Comparison of ENCODE assay signal across 11 cellular contexts in genomic region chr12:105485321-105485910, GRCh38.
DNase-seq lines count a peak whose midpoint lies in the region; TF ChIP-seq lines count a peak whose summit lies in the region.
"Had no signal": no experiment of that assay in that cellular context is flagged by ENCODE, and none has a peak within 500 bp of the region (broad histone marks: within the 10 kb centered on the region; RNA-seq: fewer than 3 reads in every experiment).

No MANE protein-coding gene starts in this region.

- no peak overlapping the region for H2AK5ac ChIP-seq in mesenchymal stem cell (ENCODE audit: low read length, severe bottlenecking)

- no peak overlapping the region for H3K18ac ChIP-seq in mesenchymal stem cell (ENCODE audit: low read depth in 1 of 2, low read length in 2 of 2)

- WGBS in mesenchymal stem cell = 16% methylated on average over 8 of the region's 8 CpGs

- H3K27me3 ChIP-seq in AG04450 (ENCODE audit: control insufficient read depth, insufficient read depth, low read length) (no peaks in the 10 kb centered on the region), mesenchymal stem cell (ENCODE audit: control insufficient read depth in 1 of 2, insufficient read depth in 1 of 2, low read length in 2 of 2) (no peaks in the 10 kb centered on the region), dorsolateral prefrontal cortex (no peaks in the 10 kb centered on the region)

- H2BK5ac ChIP-seq in mesenchymal stem cell (ENCODE audit: low read depth, low read length, poor library complexity, severe bottlenecking) = no peak overlapping the region

- H2BK120ac ChIP-seq in mesenchymal stem cell (ENCODE audit: low read depth, low read length) = no peak overlapping the region

- H4K91ac ChIP-seq in mesenchymal stem cell (ENCODE audit: low read length) = no peak overlapping the region

- intact Hi-C loops in dorsolateral prefrontal cortex (cut with DNase I) = no loop called here

- H3K9me3 ChIP-seq in AG04450 (ENCODE audit: control insufficient read depth, insufficient read depth, low read length) (no peaks in the 10 kb centered on the region), mesenchymal stem cell (ENCODE audit: control insufficient read depth, low read length) (no peaks in the 10 kb centered on the region)

- H3K79me1 ChIP-seq in mesenchymal stem cell (replicated peaks; ENCODE audit: low read length, poor library complexity, severe bottlenecking) = no peaks in the 10 kb centered on the region

- H2BK12ac ChIP-seq in mesenchymal stem cell (ENCODE audit: low read length in 2 of 2) = no peak overlapping the region

- TF ChIP-seq CTCF in AG04450 (IDR thresholded peaks at IDR 0.05; ENCODE audit: low read depth, low read length) (no peak), fibroblast of the aortic adventitia (IDR thresholded peaks at IDR 0.05; ENCODE audit: insufficient read depth, low read length) (no peak), dorsolateral prefrontal cortex (IDR thresholded peaks at IDR 0.05 in 54 of 56, conservative IDR thresholded peaks at IDR 0.05 in 2 of 56; ENCODE audit: low read depth in 1 of 56, partially characterized antibody in 56 of 56) (no peak)

- H3K4me1 ChIP-seq in mesenchymal stem cell (ENCODE audit: control insufficient read depth, insufficient read depth, low read depth, low read length) = peaks cover 9% of the 10 kb centered on the region

- peak; percentile 20 for DNase-seq in AG04450 (ENCODE audit: low read depth, low spot score)
- peak; percentile 67 for DNase-seq in RPMI7951 (ENCODE audit: low read depth)
- peak; percentile 25 for DNase-seq in fibroblast of the aortic adventitia (ENCODE audit: low read depth)
- DNase-seq in mesenchymal stem cell = peak; percentile 41
- DNase-seq in stimulated activated CD4-positive, alpha-beta T cell treated with anti-CD3 and anti-CD28 coated beads, Interleukin-12 subunit alpha, Interleukin-12 subunit beta, amount 100 ng/mL, for 4 hours = no peak
- DNase-seq in NCI-H748 treated with DMSO at 0.1 percent for 48 hours (lab: John Stamatoyannopoulos, UW) = no peak
- DNase-seq in dorsolateral prefrontal cortex = no peak
- no peak for DNase-seq in activated CD4-positive, CD25-positive, alpha-beta regulatory T cell treated with anti-CD3 and anti-CD28 coated beads, Interleukin-2, amount 50 U/mL, for 72 hours
- DNase-seq: activated CD4-positive, alpha-beta memory T cell treated with anti-CD3 and anti-CD28 coated beads for 36 hours; activated naive CD8-positive, alpha-beta T cell treated with anti-CD3 and anti-CD28 coated beads, Interleukin-2, amount 10 ng/mL, durations not matched to agents 7 days and 5 days; NCI-H510A had no signal

- no peak overlapping the region for H3K4me2 ChIP-seq in mesenchymal stem cell (ENCODE audit: low read length, poor library complexity, severe bottlenecking)

- H3K4ac ChIP-seq in mesenchymal stem cell (ENCODE audit: low read depth in 1 of 2, low read length in 2 of 2) = no peak overlapping the region

- H3K14ac ChIP-seq in mesenchymal stem cell (ENCODE audit: low read length in 2 of 2) = no peak overlapping the region

- H4K8ac ChIP-seq in mesenchymal stem cell (ENCODE audit: low read length) = no peak overlapping the region

- POLR2A ChIA-PET in AG04450 (lab: Yijun Ruan, JAX) = no interaction called here

- H3K36me3 ChIP-seq in mesenchymal stem cell (ENCODE audit: control insufficient read depth in 1 of 2, insufficient read depth in 2 of 2, low read depth in 1 of 2, low read length in 2 of 2) = no peaks in the 10 kb centered on the region

- peak overlapping the region; percentile 3 for H3K27ac ChIP-seq in AG04450 (ENCODE audit: low read depth, low read length)
- peak overlapping the region; percentile 25 for H3K27ac ChIP-seq in mesenchymal stem cell (ENCODE audit: low read length, poor library complexity, severe bottlenecking)
- H3K27ac ChIP-seq in dorsolateral prefrontal cortex = no peak overlapping the region

- no peak overlapping the region for H2AFZ ChIP-seq in mesenchymal stem cell (ENCODE audit: low read depth, low read length)

- no peak overlapping the region for H3K23ac ChIP-seq in mesenchymal stem cell (ENCODE audit: low read length in 2 of 2)

- no peak overlapping the region for H2BK15ac ChIP-seq in mesenchymal stem cell (ENCODE audit: low read depth, poor library complexity, severe bottlenecking)

- H3K9ac ChIP-seq in mesenchymal stem cell (ENCODE audit: low read length) = no peak overlapping the region

- H3K4me3 ChIP-seq in AG04450 (ENCODE audit: low read depth, low read length) (no peak overlapping the region), fibroblast of the aortic adventitia (ENCODE audit: low read depth, low read length) (no peak overlapping the region), mesenchymal stem cell (ENCODE audit: insufficient read depth in 1 of 2, low read depth in 1 of 2, low read length in 2 of 2) (no peak overlapping the region), dorsolateral prefrontal cortex (no peak overlapping the region)

- CTCF ChIA-PET in AG04450 (lab: Charles Lee) = interaction anchor here (0.8 to 1.7 kb wide), 2 partner anchors 65 to 650 kb away, joined by 3 to 5 read pairs; no protein-coding TSS in a partner anchor

Comparison
In these comparisons a context has a peak if more than half of its experiments do, and no peak if none do; other contexts are left out.
1. DNase-seq: peak in AG04450 (single experiment), RPMI7951 (single experiment), fibroblast of the aortic adventitia (single experiment) and mesenchymal stem cell (single experiment); none in stimulated activated CD4-positive, alpha-beta T cell treated with anti-CD3 and anti-CD28 coated beads, Interleukin-12 subunit alpha, Interleukin-12 subunit beta, amount 100 ng/mL, for 4 hours (single experiment), NCI-H748 treated with DMSO at 0.1 percent for 48 hours (single experiment), dorsolateral prefrontal cortex (0 of 10) and activated CD4-positive, CD25-positive, alpha-beta regulatory T cell treated with anti-CD3 and anti-CD28 coated beads, Interleukin-2, amount 50 U/mL, for 72 hours (single experiment).
2. H3K27ac ChIP-seq: peak in AG04450 (single experiment) and mesenchymal stem cell (single experiment); none in dorsolateral prefrontal cortex (0 of 59).